ENCODE assay signal across 7 cellular contexts in the genomic region with DNA sequence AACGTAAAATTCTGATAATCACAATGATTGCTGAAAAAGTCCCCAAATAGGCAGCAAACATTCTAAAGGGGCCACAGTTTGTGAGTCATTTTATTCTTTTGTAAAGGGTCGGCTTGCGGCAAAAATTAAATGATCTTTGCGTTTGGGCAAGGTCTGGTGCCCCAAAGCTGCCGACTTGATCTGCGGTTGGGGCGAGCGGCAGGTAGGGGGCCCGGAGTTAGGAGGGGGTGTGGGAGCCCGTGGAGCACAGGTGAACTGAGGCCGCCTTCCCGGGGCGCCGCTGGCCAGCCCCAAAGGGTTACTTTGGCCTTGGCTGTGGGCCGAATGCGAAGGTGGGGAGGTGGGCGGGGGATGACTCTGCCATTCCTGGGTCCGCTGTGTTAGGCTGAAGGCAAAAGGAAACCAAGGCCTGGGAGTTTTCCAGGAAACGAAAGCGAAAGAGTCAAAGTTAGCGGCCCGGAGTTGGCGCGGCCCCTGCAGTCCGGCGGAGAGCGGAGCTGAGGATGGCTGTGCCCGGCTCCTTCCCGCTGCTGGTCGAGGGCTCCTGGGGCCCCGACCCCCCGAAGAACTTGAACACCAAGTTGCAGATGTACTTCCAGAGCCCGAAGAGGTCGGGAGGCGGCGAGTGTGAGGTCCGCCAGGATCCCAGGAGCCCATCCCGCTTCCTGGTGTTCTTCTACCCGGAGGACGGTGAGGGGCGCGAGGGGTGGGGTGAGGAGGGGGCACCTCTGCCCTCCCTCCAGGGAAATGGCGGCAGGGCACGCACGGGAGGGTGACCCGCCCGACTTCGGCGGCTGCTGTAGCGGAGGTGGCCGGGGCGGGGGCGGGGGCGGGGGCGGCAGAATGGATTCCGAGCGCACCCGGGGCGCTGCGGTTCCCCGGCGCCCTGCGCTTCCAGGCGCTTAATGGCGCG. TPM values are rescaled to one million over a fixed set of nuclear protein-coding genes. Genes with fewer than 3 reads are reported as not detected.
DNase-seq lines count a peak whose midpoint lies in the region; ATAC-seq and TF ChIP-seq lines count a peak whose summit lies in the region.

A gene with protein sequence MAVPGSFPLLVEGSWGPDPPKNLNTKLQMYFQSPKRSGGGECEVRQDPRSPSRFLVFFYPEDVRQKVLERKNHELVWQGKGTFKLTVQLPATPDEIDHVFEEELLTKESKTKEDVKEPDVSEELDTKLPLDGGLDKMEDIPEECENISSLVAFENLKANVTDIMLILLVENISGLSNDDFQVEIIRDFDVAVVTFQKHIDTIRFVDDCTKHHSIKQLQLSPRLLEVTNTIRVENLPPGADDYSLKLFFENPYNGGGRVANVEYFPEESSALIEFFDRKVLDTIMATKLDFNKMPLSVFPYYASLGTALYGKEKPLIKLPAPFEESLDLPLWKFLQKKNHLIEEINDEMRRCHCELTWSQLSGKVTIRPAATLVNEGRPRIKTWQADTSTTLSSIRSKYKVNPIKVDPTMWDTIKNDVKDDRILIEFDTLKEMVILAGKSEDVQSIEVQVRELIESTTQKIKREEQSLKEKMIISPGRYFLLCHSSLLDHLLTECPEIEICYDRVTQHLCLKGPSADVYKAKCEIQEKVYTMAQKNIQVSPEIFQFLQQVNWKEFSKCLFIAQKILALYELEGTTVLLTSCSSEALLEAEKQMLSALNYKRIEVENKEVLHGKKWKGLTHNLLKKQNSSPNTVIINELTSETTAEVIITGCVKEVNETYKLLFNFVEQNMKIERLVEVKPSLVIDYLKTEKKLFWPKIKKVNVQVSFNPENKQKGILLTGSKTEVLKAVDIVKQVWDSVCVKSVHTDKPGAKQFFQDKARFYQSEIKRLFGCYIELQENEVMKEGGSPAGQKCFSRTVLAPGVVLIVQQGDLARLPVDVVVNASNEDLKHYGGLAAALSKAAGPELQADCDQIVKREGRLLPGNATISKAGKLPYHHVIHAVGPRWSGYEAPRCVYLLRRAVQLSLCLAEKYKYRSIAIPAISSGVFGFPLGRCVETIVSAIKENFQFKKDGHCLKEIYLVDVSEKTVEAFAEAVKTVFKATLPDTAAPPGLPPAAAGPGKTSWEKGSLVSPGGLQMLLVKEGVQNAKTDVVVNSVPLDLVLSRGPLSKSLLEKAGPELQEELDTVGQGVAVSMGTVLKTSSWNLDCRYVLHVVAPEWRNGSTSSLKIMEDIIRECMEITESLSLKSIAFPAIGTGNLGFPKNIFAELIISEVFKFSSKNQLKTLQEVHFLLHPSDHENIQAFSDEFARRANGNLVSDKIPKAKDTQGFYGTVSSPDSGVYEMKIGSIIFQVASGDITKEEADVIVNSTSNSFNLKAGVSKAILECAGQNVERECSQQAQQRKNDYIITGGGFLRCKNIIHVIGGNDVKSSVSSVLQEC (N-terminal part only) (plus strand): TSS at position 459 of the 913 bp plus-strand sequence. CDS start 45 bp downstream, at position 504.

- H3K4me1 ChIP-seq in NT2/D1 (ENCODE audit: insufficient read depth, insufficient read length) (peaks cover 9% of the 10 kb centered on the region), mucosa of descending colon (ENCODE audit: low read depth) (peaks cover 21% of the 10 kb centered on the region)

- ATAC-seq in HG02981 (IDR thresholded peaks at IDR 0.05; ENCODE audit: unreplicated experiment) (peak; percentile 33), mucosa of descending colon (peak; percentile 86)

- no peak for TF ChIP-seq CTCF in mucosa of descending colon (IDR thresholded peaks at IDR 0.05)

- H3K4me3 ChIP-seq in NT2/D1 (ENCODE audit: insufficient read length, low read depth): peak within 1 kb of the TSS; percentile 73
- H3K4me3 ChIP-seq in mucosa of descending colon: peak within 1 kb of the TSS; percentile 52

- peaks cover 34% of the 10 kb centered on the region for H3K27me3 ChIP-seq in NT2/D1 (ENCODE audit: insufficient read depth, insufficient read length)

- H3K27ac ChIP-seq in epithelial cell of prostate: peak within 1 kb of the TSS; percentile 49

- DNase-seq in NT2/D1 (ENCODE audit: low read depth, low spot score) (peak; percentile 20), activated T-cell treated with anti-CD3 and anti-CD28 coated beads for 48 hours (ENCODE audit: low read depth) (peak; percentile 47), epithelial cell of prostate (ENCODE audit: low read depth, low spot score) (no peak), mucosa of descending colon (peak; percentile 83 to 85 (median 84))
- peak; percentile 46 to 48 for DNase-seq in stimulated activated CD8-positive, alpha-beta memory T cell treated with anti-CD3 and anti-CD28 coated beads, Interleukin-4, amount 100 ng/mL, for 4 hours (ENCODE audit: low read depth in 2 of 2, low spot score in 1 of 2)

- peak within 1 kb of the TSS; percentile 84 for H3K9ac ChIP-seq in NT2/D1 (ENCODE audit: insufficient read length, low read depth)

- no peaks in the 10 kb centered on the region for H3K36me3 ChIP-seq in NT2/D1 (ENCODE audit: insufficient read depth, insufficient read length, low read length)
- H3K36me3 ChIP-seq in mucosa of descending colon (ENCODE audit: low read depth): no peaks in the 10 kb centered on the region

- no peaks in the 10 kb centered on the region for H3K9me3 ChIP-seq in NT2/D1 (ENCODE audit: insufficient read depth, low read length)
- H3K9me3 ChIP-seq in mucosa of descending colon: no peaks in the 10 kb centered on the region

- peak; percentile 80 for TF ChIP-seq POLR2A in GM15510 (IDR thresholded peaks at IDR 0.05; ENCODE audit: borderline replicate concordance, extremely low read depth, insufficient read length)

- intact Hi-C loops in mucosa of descending colon (cut with DNase I, micrococcal nuclease): loop anchor here (5.0 to 10.0 kb wide), 2 partner anchors 118 to 286 kb away; a partner anchor contains a TSS

RNA-seq across cellular contexts. Expression of the gene that starts here (rescaled TPM):
- 10 to 100 TPM; 34.7 to 47.9 (median 43.8) TPM for total RNA-seq in mucosa of descending colon
